21 cellular contexts compared by ENCODE assay signal in the genomic region with DNA sequence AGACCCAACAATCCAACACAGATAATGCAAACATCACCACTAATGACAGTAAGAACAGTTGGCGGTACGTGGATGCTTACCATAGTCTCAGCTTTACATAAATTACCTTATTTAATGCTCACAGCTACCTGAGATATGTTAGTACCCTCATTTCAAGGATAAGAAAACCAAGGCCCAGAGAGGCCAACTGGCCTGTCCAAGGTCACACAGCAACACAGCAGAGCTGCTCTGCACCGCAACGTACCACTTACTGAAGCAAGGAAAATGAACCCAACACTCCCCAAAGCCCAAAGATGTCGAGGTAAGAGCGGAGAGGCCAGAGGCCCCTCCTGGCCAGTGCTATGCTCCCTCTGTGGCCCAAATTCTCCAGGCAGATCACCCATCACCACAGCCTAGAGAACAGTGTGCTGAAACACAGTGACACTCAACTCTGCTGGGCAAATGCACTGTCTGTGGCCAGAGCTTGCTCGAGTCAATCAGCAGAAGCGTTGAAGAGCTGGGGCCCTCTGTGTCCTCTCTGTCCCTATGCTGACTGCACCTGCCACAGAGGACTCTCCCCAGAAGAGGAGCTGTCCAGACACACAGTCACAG.
"Had no signal": no experiment of that assay in that cellular context is flagged by ENCODE, and none has a peak within 500 bp of the region (broad histone marks: within the 10 kb centered on the region; RNA-seq: fewer than 3 reads in every experiment).

No MANE protein-coding gene starts in this region.

- FAIRE-seq: small intestine had no signal

- H3K27me3 ChIP-seq: cardiac muscle cell, foreskin keratinocyte, hepatocyte, right lobe of liver, upper lobe of left lung had no signal

- ATAC-seq: activated naive CD8-positive, alpha-beta T cell treated with anti-CD3 and anti-CD28 coated beads, Interleukin-2, amount 50 U/mL, for 24 hours; activated T-cell treated with anti-CD3 and anti-CD28 coated beads, Interleukin-2, amount 50 U/mL, for 72 hours; foreskin keratinocyte; right lobe of liver; stimulated activated naive B cell treated with anti-CD40 and anti-IgM and Interleukin-4, amounts not matched to agents 10 μg/mL and 1 μg/mL and 100 μg/mL, for 72 hours had no signal

- H3K4me1 ChIP-seq: foreskin keratinocyte had no signal

- H3K4me3 ChIP-seq: cardiac muscle cell, hepatocyte, right lobe of liver, thoracic aorta, upper lobe of left lung had no signal

- DNase-seq: activated B cell treated with CpG ODN at 0.5 μM for 24 hours; activated CD4-positive, alpha-beta T cell treated with anti-CD3 and anti-CD28 coated beads for 4 hours; activated CD4-positive, alpha-beta T cell treated with anti-CD3 and anti-CD28 coated beads, Interleukin-2, amount 50 U/mL, for 48 hours; activated gamma-delta T cell; activated naive CD4-positive, alpha-beta T cell treated with anti-CD3 and anti-CD28 coated beads, Interleukin-2, amount 50 U/mL, for 16 hours; activated naive CD8-positive, alpha-beta T cell treated with anti-CD3 and anti-CD28 coated beads, Interleukin-2, amount 50 U/mL, for 24 hours; activated T-cell treated with anti-CD3 and anti-CD28 coated beads, Interleukin-2, amount 50 U/mL, for 72 hours; effector CD8-positive, alpha-beta T cell; foreskin keratinocyte; glutamatergic neuron; nephron progenitor cell; occipital lobe; small intestine; stimulated activated CD4-positive, alpha-beta T cell treated with anti-CD3 and anti-CD28 coated beads, Interleukin-15, amount 100 ng/mL, for 24 hours; stimulated activated naive B cell treated with anti-CD40 and anti-IgM and Interleukin-4, amounts not matched to agents 10 μg/mL and 1 μg/mL and 100 μg/mL, for 72 hours; T1000 had no signal

- H3K36me3 ChIP-seq: cardiac muscle cell, thoracic aorta had no signal

- H3K27ac ChIP-seq: cardiac muscle cell, foreskin keratinocyte, hepatocyte, right lobe of liver, thoracic aorta, upper lobe of left lung had no signal

- H3K9me3 ChIP-seq: right lobe of liver, thoracic aorta, upper lobe of left lung had no signal
